Comparison of ENCODE assay signal across 9 cellular contexts in the genomic region with DNA sequence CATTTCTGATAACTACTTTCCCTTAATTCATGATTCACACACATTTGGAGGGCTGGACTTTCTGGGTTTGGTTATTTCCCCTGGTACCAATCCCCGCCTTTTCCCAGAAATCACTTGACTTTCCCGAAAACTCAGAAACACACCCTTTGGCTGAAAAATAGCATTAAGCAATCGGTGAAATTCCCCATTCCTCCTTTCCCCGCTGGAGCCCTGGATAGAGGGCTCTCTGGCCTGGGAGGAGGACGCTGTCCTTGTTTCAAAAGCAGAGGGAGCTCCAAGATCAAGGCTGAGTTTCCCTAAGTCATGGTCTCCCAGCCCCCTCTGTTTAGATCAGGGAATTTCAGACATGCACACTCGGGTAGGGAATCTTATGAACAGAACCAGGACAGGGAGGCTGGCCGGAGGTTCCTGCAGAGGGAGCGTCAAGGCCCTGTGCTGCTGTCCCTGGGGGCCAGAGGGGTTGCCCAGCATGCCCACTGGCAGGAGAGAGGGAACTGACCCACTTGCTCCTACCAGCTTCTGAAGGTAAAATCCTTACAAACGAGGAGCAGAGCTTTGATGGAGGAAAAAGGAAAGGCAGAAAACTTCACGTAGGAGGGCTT. TPM values are rescaled to one million over a fixed set of nuclear protein-coding genes. Genes with fewer than 3 reads are reported as not detected.
DNase-seq lines count a peak whose midpoint lies in the region; ATAC-seq, FAIRE-seq and TF ChIP-seq lines count a peak whose summit lies in the region.
"Had no signal": no experiment of that assay in that cellular context is flagged by ENCODE, and none has a peak within 500 bp of the region (broad histone marks: within the 10 kb centered on the region; RNA-seq: fewer than 3 reads in every experiment).

Gene C1S, plus strand, starts transcription at position 366 of the 602 bp plus-strand sequence. CDS start 1,195 bp downstream, outside the sequence.

- FAIRE-seq in A204.1 (lab: Jason Lieb, UNC) (peak; percentile 95), H1 (lab: Jason Lieb, UNC) (peak; percentile 70)

- H3K4me3 ChIP-seq in MG63 (peak within 1 kb of the TSS; percentile 23), H1 (ENCODE audit: extremely low read depth in 1 of 4, insufficient read depth in 2 of 4, low read depth in 3 of 4, low read length in 4 of 4) (no peak within 1 kb of the TSS)

- H3K4me2 ChIP-seq in H1 (ENCODE audit: insufficient read depth in 1 of 2, low read depth in 2 of 2, low read length in 2 of 2): peak within 1 kb of the TSS; percentile 5 to 25; a peak in 3 of 4 replicates

- no peak within 1 kb of the TSS for H3K4me3 Mint-ChIP-seq in type B pancreatic cell

- H2AFZ ChIP-seq in H1 (ENCODE audit: low read length): peak within 1 kb of the TSS; percentile 92

- no peak within 1 kb of the TSS for H3K4ac ChIP-seq in H1 (replicated peaks; ENCODE audit: insufficient read length, low read depth, low read length)

- ATAC-seq in HG02763 (IDR thresholded peaks at IDR 0.05; ENCODE audit: unreplicated experiment): no peak

- H2BK5ac ChIP-seq in H1 (ENCODE audit: low read depth, low read length): 0 out of 2 replicates have a peak within 1 kb of the TSS, but pooled peaks have one; percentile 1

- no peak within 1 kb of the TSS for H3K56ac ChIP-seq in H1 (replicated peaks; ENCODE audit: insufficient read length, low read depth, low read length)

- H3K36me3 Mint-ChIP-seq in type B pancreatic cell: no peaks in the 10 kb centered on the region

- no peaks in the 10 kb centered on the region; the same call in 1 of the 2 replicates for H3K9me3 ChIP-seq in MG63
- H3K9me3 ChIP-seq in H1 (ENCODE audit: insufficient read depth in 2 of 2, low read depth in 1 of 2, low read length in 1 of 2): no peaks in the 10 kb centered on the region

- H3K27me3 Mint-ChIP-seq in type B pancreatic cell: peaks cover 41% of the 10 kb centered on the region

- no peak within 1 kb of the TSS for H3K27ac Mint-ChIP-seq in type B pancreatic cell

- no peak within 1 kb of the TSS for H2AK5ac ChIP-seq in H1 (ENCODE audit: low read depth, low read length)

- no peak within 1 kb of the TSS for H4K5ac ChIP-seq in H1 (ENCODE audit: insufficient read length, low read depth, low read length)

- H3K9ac ChIP-seq in H1 (replicated peaks in 1 of 4; ENCODE audit: extremely low read depth in 1 of 4, low read depth in 3 of 4, low read length in 3 of 4): no peak within 1 kb of the TSS

- no peak within 1 kb of the TSS for H3K14ac ChIP-seq in H1 (ENCODE audit: insufficient read length)

- H4K20me1 ChIP-seq in H1 (replicated peaks in 1 of 2; ENCODE audit: control insufficient read depth in 1 of 2, insufficient read depth in 2 of 2, low read length in 2 of 2): no peaks in the 10 kb centered on the region

- CTCF ChIA-PET in H1 (lab: Charles Lee; ENCODE audit: partially characterized antibody): interaction anchor here (0.7 to 6.7 kb wide), 20 partner anchors 9 to 100 kb away, joined by 3 to 58 read pairs (median 4); partner anchors contain the start of gene C1RL

- peaks cover 0 to 5% (median 2%) of the 10 kb centered on the region in 4 experiments; a peak in 3 of 7 replicates for H3K4me1 ChIP-seq in H1 (replicated peaks in 1 of 4; ENCODE audit: control insufficient read depth in 3 of 4, insufficient read depth in 4 of 4, low read length in 3 of 4)

- 51% methylated on average over 10 of the region's 10 CpGs; no CpG with 5 or more reads in 1 of the 2 experiments for WGBS in H1 (ENCODE audit: extremely low coverage in 1 of 2, insufficient coverage in 1 of 2, insufficient read length in 1 of 2, insufficient replicate concordance in 2 of 2, low coverage in 1 of 2, low lambda C conversion rate in 2 of 2, missing lambda C conversion rate in 1 of 2), 2 experiments

- no peak within 1 kb of the TSS for H3K27ac ChIP-seq in H1 (ENCODE audit: low read depth, low read length)

- no peak within 1 kb of the TSS for H4K8ac ChIP-seq in H1 (ENCODE audit: extremely low read depth, insufficient read depth, low read length)

- peak; percentile 82 for DNase-seq in MG63
- peak; percentile 36 to 63 for DNase-seq in H1 (ENCODE audit: low read depth in 1 of 2, low spot score in 2 of 2)
- DNase-seq in medulla oblongata (ENCODE audit: extremely low spot score): peak; percentile 79
- no peak for DNase-seq in type B pancreatic cell (ENCODE audit: extremely low spot score, unreplicated experiment)
- DNase-seq in GM19240 (ENCODE audit: insufficient read length, low spot score): no peak
- no peak for DNase-seq in NCI-H2227 treated with DMSO at 0.1 percent for 48 hours (lab: John Stamatoyannopoulos, UW)
- DNase-seq: DND-41 had no signal

- POLR2A ChIA-PET in H1 (lab: Charles Lee; ENCODE audit: partially characterized antibody): interaction anchor here (0.7 to 2.5 kb wide), 7 partner anchors 10 to 53 kb away, joined by 3 to 39 read pairs (median 4); partner anchors contain the start of gene C1RL

- TF ChIP-seq RAD21 in H1 (IDR thresholded peaks at IDR 0.05 in 1 of 2, conservative IDR thresholded peaks at IDR 0.05 in 1 of 2; ENCODE audit: low read depth in 2 of 2, low read length in 2 of 2): peak; percentile 91 to 94

- H3K23ac ChIP-seq in H1 (ENCODE audit: insufficient read length): no peak within 1 kb of the TSS

- TF ChIP-seq POLR2A in H1 (IDR thresholded peaks at IDR 0.05; ENCODE audit: control extremely low read depth in 1 of 2, low read depth in 2 of 2, low read length in 2 of 2): no peak

- H2BK15ac ChIP-seq in H1 (ENCODE audit: low read length): no peak within 1 kb of the TSS

- H2BK12ac ChIP-seq in H1 (ENCODE audit: low read depth, low read length): no peak within 1 kb of the TSS; the same call in 1 of the 2 replicates

- H3K18ac ChIP-seq in H1 (ENCODE audit: extremely low read depth, low read length): no peak within 1 kb of the TSS; the same call in 1 of the 2 replicates

- no peak within 1 kb of the TSS for H2BK20ac ChIP-seq in H1 (ENCODE audit: low read length)

- H3K23me2 ChIP-seq in H1 (ENCODE audit: low read depth, low read length): no peaks in the 10 kb centered on the region

- TF ChIP-seq CTCF in H1 (IDR thresholded peaks at IDR 0.05; ENCODE audit: control extremely low read depth in 1 of 3, insufficient read depth in 1 of 3, low read depth in 1 of 3, low read length in 3 of 3) (peak; percentile 49 to 96 (median 78)), type B pancreatic cell (conservative IDR thresholded peaks at IDR 0.05) (peak; percentile 44)

- no peaks in the 10 kb centered on the region for H3K79me1 ChIP-seq in H1 (ENCODE audit: low read depth, low read length)

- no peaks in the 10 kb centered on the region for H3K79me2 ChIP-seq in H1 (ENCODE audit: control insufficient read depth in 1 of 2, insufficient read depth in 2 of 2, low read length in 2 of 2)

- H3K27me3 ChIP-seq in MG63 (no peaks in the 10 kb centered on the region), H1 (replicated peaks in 1 of 4; ENCODE audit: control insufficient read depth in 3 of 4, extremely low read depth in 1 of 4, insufficient read depth in 3 of 4, low read length in 3 of 4) (no peaks in the 10 kb centered on the region)

- H2BK120ac ChIP-seq in H1 (replicated peaks; ENCODE audit: low read depth, low read length): no peak within 1 kb of the TSS

- H4K91ac ChIP-seq in H1 (replicated peaks; ENCODE audit: insufficient read length, low read length): no peak within 1 kb of the TSS

- H3K36me3 ChIP-seq in MG63 (no peaks in the 10 kb centered on the region), H1 (ENCODE audit: control insufficient read depth in 2 of 4, insufficient read depth in 4 of 4, low read length in 3 of 4) (no peaks in the 10 kb centered on the region)

- no peak for TF ChIP-seq EP300 in H1 (IDR thresholded peaks at IDR 0.05; ENCODE audit: borderline replicate concordance in 1 of 2, low read depth in 2 of 2, low read length in 2 of 2)

- H3K9me3 Mint-ChIP-seq in type B pancreatic cell: no peaks in the 10 kb centered on the region

- H3K4me1 Mint-ChIP-seq in type B pancreatic cell (ENCODE audit: unreplicated experiment): no peaks in the 10 kb centered on the region

TF ChIP-seq in H1, 55 proteins besides CTCF, POLR2A, EP300 and RAD21 (continues in another document):
- TF ChIP-seq ATF3 (IDR thresholded peaks at IDR 0.05; ENCODE audit: insufficient read depth, low read depth, low read length) (no peak), SP1 (IDR thresholded peaks at IDR 0.05; ENCODE audit: low read depth, low read length) (no peak), HDAC2 (IDR thresholded peaks at IDR 0.05; ENCODE audit: borderline replicate concordance in 1 of 2, low read depth in 2 of 2, low read length in 2 of 2) (no peak), SP2 (IDR thresholded peaks at IDR 0.05; ENCODE audit: low read length) (no peak), CREB1 (IDR thresholded peaks at IDR 0.05) (no peak), EZH2 (IDR thresholded peaks at IDR 0.05; ENCODE audit: low read depth, low read length, severe bottlenecking) (no peak), CHD1 (IDR thresholded peaks at IDR 0.05; ENCODE audit: low read depth, low read length) (no peak), HDAC6 (IDR thresholded peaks at IDR 0.05; ENCODE audit: low read depth, low read length) (no peak), TAF7 (optimal IDR thresholded peaks at IDR 0.05; ENCODE audit: borderline replicate concordance, low read depth, low read length) (no peak), JUND (IDR thresholded peaks at IDR 0.05; ENCODE audit: low read length) (peak; percentile 49; the same call in 1 of the 2 replicates), SRF (IDR thresholded peaks at IDR 0.05; ENCODE audit: low read depth, low read length) (no peak), PHF8 (conservative IDR thresholded peaks at IDR 0.05; ENCODE audit: low read depth, low read length) (no peak), SIRT6 (IDR thresholded peaks at IDR 0.05; ENCODE audit: low read length) (no peak), SIN3A (conservative IDR thresholded peaks at IDR 0.05 in 1 of 2, IDR thresholded peaks at IDR 0.05 in 1 of 2; ENCODE audit: low read depth in 1 of 2, low read length in 2 of 2) (0 out of 4 replicates have a peak, but pooled peaks of 1 of the 2 experiments have one; percentile 40)

RNA-seq across cellular contexts. Expression of gene C1S, which starts in this region (rescaled TPM):
- total RNA-seq in MG63 (2014; rRNA removed; shearing (Covaris generic); ENCODE audit: low replicate concordance): 21.2 and 32.6 TPM in 2 replicates
- 5.0 and 7.3 TPM in 2 replicates for total RNA-seq in H1 (2021; fragmentation: NEBNext Ultra II Directional; extraction: Animal tissue kit (Norgen Biotek cat#: 25700))
- polyA plus RNA-seq in H1 (2011; rRNA removed): 3.5 and 4.4 TPM in 2 replicates
- polyA plus RNA-seq in H1 (2011; cell fraction: cytosol; rRNA removed): 5.3 TPM
- 8.3 TPM for polyA plus RNA-seq in H1 (2011; cell fraction: nucleus; rRNA removed)
- 6.8 to 8.0 TPM (median 7.2 TPM) in 4 replicates for polyA plus RNA-seq in H1 (2012, experiment 1 of 2)
- 1.6 TPM for polyA plus RNA-seq in H1 (2012, experiment 2 of 2)
- polyA plus RNA-seq in H1 (2013, experiment 1 of 2): 7.8 TPM
- 8.1 TPM for polyA plus RNA-seq in H1 (2013, experiment 2 of 2)
- 5.7 and 6.4 TPM in 2 replicates for polyA minus RNA-seq in H1 (2011; rRNA and poly(A)+ RNA removed)
- 1.1 TPM for polyA minus RNA-seq in H1 (2011; cell fraction: cytosol; rRNA and poly(A)+ RNA removed)
- 7.2 TPM for polyA minus RNA-seq in H1 (2011; cell fraction: nucleus; rRNA and poly(A)+ RNA removed)
- total RNA-seq in type B pancreatic cell (ENCODE audit: low replicate concordance): 2.7 and 3.1 TPM in 2 replicates

Comparison
In these comparisons a context has a peak if more than half of its experiments do, and no peak if none do; other contexts are left out.
1. DNase-seq: peak in MG63 (single experiment), H1 (2 of 2) and medulla oblongata (single experiment); none in type B pancreatic cell (single experiment), GM19240 (single experiment) and NCI-H2227 treated with DMSO at 0.1 percent for 48 hours (single experiment).